Comparison of ENCODE assay signal across 1 cellular context in genomic region chr10:5412277-5412941, GRCh38.
TF ChIP-seq lines count a peak whose summit lies in the region.

A gene with protein sequence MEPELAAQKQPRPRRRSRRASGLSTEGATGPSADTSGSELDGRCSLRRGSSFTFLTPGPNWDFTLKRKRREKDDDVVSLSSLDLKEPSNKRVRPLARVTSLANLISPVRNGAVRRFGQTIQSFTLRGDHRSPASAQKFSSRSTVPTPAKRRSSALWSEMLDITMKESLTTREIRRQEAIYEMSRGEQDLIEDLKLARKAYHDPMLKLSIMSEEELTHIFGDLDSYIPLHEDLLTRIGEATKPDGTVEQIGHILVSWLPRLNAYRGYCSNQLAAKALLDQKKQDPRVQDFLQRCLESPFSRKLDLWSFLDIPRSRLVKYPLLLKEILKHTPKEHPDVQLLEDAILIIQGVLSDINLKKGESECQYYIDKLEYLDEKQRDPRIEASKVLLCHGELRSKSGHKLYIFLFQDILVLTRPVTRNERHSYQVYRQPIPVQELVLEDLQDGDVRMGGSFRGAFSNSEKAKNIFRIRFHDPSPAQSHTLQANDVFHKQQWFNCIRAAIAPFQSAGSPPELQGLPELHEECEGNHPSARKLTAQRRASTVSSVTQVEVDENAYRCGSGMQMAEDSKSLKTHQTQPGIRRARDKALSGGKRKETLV (plus strand): TSS chr10:5412557. CDS start chr10:5412693, 136 bp downstream.

TF ChIP-seq in HepG2, 621 proteins besides CTCF, POLR2A, EP300 and RAD21 (continued from another document and continues in another):
- TF ChIP-seq, protein P1, sequence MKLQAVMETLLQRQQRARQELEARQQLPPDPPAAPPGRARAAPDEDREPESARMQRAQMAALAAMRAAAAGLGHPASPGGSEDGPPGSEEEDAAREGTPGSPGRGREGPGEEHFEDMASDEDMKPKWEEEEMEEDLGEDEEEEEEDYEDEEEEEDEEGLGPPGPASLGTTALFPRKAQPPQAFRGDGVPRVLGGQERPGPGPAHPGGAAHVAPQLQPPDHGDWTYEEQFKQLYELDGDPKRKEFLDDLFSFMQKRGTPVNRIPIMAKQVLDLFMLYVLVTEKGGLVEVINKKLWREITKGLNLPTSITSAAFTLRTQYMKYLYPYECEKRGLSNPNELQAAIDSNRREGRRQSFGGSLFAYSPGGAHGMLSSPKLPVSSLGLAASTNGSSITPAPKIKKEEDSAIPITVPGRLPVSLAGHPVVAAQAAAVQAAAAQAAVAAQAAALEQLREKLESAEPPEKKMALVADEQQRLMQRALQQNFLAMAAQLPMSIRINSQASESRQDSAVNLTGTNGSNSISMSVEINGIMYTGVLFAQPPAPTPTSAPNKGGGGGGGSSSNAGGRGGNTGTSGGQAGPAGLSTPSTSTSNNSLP (IDR thresholded peaks at IDR 0.05; ENCODE audit: low read depth, low read length): no peak
- TF ChIP-seq ARNT (IDR thresholded peaks at IDR 0.05): no peak
- no peak for TF ChIP-seq AKAP8 (CRISPR knock-in tag; IDR thresholded peaks at IDR 0.05)
- TF ChIP-seq ZSCAN29 (CRISPR knock-in tag; conservative IDR thresholded peaks at IDR 0.05): 0 out of 2 replicates have a peak, but pooled peaks have one; percentile 35
- TF ChIP-seq, protein P2, sequence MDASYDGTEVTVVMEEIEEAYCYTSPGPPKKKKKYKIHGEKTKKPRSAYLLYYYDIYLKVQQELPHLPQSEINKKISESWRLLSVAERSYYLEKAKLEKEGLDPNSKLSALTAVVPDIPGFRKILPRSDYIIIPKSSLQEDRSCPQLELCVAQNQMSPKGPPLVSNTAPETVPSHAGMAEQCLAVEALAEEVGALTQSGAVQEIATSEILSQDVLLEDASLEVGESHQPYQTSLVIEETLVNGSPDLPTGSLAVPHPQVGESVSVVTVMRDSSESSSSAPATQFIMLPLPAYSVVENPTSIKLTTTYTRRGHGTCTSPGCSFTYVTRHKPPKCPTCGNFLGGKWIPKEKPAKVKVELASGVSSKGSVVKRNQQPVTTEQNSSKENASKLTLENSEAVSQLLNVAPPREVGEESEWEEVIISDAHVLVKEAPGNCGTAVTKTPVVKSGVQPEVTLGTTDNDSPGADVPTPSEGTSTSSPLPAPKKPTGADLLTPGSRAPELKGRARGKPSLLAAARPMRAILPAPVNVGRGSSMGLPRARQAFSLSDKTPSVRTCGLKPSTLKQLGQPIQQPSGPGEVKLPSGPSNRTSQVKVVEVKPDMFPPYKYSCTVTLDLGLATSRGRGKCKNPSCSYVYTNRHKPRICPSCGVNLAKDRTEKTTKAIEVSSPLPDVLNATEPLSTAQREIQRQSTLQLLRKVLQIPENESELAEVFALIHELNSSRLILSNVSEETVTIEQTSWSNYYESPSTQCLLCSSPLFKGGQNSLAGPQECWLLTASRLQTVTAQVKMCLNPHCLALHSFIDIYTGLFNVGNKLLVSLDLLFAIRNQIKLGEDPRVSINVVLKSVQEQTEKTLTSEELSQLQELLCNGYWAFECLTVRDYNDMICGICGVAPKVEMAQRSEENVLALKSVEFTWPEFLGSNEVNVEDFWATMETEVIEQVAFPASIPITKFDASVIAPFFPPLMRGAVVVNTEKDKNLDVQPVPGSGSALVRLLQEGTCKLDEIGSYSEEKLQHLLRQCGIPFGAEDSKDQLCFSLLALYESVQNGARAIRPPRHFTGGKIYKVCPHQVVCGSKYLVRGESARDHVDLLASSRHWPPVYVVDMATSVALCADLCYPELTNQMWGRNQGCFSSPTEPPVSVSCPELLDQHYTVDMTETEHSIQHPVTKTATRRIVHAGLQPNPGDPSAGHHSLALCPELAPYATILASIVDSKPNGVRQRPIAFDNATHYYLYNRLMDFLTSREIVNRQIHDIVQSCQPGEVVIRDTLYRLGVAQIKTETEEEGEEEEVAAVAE (CRISPR knock-in tag; IDR thresholded peaks at IDR 0.05; ENCODE audit: borderline replicate concordance): no peak
- no peak for TF ChIP-seq ZNF205 (CRISPR knock-in tag; IDR thresholded peaks at IDR 0.05)
- no peak for TF ChIP-seq ZBTB25 (CRISPR knock-in tag; IDR thresholded peaks at IDR 0.05)
- no peak for TF ChIP-seq LCORL (IDR thresholded peaks at IDR 0.05)
- 0 out of 2 replicates have a peak, but pooled peaks have one; percentile 37 for TF ChIP-seq LCORL (CRISPR knock-in tag; IDR thresholded peaks at IDR 0.05)
- TF ChIP-seq ZNF569 (CRISPR knock-in tag; IDR thresholded peaks at IDR 0.05; ENCODE audit: borderline replicate concordance): no peak
- TF ChIP-seq KAT2B (IDR thresholded peaks at IDR 0.05; ENCODE audit: borderline replicate concordance, low read depth, low read length): no peak
- TF ChIP-seq SP5 (CRISPR knock-in tag; IDR thresholded peaks at IDR 0.05; ENCODE audit: borderline replicate concordance, low read depth): peak; percentile 34; the same call in 1 of the 2 replicates
- TF ChIP-seq, protein P3, sequence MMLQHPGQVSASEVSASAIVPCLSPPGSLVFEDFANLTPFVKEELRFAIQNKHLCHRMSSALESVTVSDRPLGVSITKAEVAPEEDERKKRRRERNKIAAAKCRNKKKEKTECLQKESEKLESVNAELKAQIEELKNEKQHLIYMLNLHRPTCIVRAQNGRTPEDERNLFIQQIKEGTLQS (CRISPR knock-in tag; IDR thresholded peaks at IDR 0.05): peak; percentile 42; the same call in 1 of the 2 replicates
- no peak for TF ChIP-seq EZH2 (conservative IDR thresholded peaks at IDR 0.05; ENCODE audit: low read depth, low read length)
- no peak for TF ChIP-seq ZNF768 (CRISPR knock-in tag; IDR thresholded peaks at IDR 0.05)
- TF ChIP-seq SMAD9 (CRISPR knock-in tag; IDR thresholded peaks at IDR 0.05): no peak
- no peak for TF ChIP-seq MIXL1 (CRISPR knock-in tag; IDR thresholded peaks at IDR 0.05)
- TF ChIP-seq PITX1 (CRISPR knock-in tag; IDR thresholded peaks at IDR 0.05): no peak
- TF ChIP-seq TAF15 (IDR thresholded peaks at IDR 0.05; ENCODE audit: low read depth, low read length, poor library complexity, severe bottlenecking): no peak
- TF ChIP-seq, protein P4, sequence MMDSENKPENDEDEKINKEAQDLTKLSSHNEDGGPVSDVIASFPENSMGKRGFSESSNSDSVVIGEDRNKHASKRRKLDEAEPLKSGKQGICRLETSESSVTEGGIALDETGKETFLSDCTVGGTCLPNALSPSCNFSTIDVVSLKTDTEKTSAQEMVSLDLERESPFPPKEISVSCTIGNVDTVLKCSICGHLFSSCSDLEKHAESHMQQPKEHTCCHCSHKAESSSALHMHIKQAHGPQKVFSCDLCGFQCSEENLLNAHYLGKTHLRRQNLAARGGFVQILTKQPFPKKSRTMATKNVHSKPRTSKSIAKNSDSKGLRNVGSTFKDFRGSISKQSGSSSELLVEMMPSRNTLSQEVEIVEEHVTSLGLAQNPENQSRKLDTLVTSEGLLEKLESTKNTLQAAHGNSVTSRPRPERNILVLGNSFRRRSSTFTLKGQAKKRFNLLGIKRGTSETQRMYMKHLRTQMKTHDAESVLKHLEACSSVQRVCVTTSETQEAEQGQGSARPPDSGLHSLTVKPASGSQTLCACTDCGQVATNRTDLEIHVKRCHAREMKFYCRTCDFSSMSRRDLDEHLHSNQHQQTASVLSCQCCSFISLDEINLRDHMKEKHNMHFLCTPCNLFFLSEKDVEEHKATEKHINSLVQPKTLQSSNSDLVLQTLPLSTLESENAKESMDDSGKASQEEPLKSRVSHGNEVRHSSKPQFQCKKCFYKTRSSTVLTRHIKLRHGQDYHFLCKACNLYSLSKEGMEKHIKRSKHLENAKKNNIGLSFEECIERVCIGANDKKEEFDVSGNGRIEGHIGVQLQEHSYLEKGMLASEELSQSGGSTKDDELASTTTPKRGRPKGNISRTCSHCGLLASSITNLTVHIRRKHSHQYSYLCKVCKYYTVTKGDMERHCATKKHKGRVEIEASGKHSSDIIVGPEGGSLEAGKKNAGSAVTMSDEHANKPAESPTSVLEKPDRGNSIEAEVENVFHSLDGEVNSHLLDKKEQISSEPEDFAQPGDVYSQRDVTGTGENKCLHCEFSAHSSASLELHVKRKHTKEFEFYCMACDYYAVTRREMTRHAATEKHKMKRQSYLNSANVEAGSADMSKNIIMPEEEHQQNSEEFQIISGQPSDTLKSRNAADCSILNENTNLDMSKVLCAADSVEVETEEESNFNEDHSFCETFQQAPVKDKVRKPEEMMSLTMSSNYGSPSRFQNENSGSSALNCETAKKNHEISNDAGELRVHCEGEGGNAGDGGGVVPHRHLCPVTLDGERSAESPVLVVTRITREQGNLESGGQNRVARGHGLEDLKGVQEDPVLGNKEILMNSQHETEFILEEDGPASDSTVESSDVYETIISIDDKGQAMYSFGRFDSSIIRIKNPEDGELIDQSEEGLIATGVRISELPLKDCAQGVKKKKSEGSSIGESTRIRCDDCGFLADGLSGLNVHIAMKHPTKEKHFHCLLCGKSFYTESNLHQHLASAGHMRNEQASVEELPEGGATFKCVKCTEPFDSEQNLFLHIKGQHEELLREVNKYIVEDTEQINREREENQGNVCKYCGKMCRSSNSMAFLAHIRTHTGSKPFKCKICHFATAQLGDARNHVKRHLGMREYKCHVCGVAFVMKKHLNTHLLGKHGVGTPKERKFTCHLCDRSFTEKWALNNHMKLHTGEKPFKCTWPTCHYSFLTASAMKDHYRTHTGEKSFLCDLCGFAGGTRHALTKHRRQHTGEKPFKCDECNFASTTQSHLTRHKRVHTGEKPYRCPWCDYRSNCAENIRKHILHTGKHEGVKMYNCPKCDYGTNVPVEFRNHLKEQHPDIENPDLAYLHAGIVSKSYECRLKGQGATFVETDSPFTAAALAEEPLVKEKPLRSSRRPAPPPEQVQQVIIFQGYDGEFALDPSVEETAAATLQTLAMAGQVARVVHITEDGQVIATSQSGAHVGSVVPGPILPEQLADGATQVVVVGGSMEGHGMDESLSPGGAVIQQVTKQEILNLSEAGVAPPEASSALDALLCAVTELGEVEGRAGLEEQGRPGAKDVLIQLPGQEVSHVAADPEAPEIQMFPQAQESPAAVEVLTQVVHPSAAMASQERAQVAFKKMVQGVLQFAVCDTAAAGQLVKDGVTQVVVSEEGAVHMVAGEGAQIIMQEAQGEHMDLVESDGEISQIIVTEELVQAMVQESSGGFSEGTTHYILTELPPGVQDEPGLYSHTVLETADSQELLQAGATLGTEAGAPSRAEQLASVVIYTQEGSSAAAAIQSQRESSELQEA (CRISPR knock-in tag; IDR thresholded peaks at IDR 0.05; ENCODE audit: not compliant biosample characterization): no peak
- no peak for TF ChIP-seq ZNF44 (CRISPR knock-in tag; IDR thresholded peaks at IDR 0.05)
- no peak for TF ChIP-seq RBAK (CRISPR knock-in tag; IDR thresholded peaks at IDR 0.05)
- peak; percentile 93; the same call in 1 of the 3 replicates for TF ChIP-seq MXI1 (IDR thresholded peaks at IDR 0.05; ENCODE audit: borderline replicate concordance, low read depth, low read length)
- no peak for TF ChIP-seq NR2C2 (CRISPR knock-in tag; IDR thresholded peaks at IDR 0.05; ENCODE audit: borderline replicate concordance)
- no peak for TF ChIP-seq MTF2 (CRISPR knock-in tag; IDR thresholded peaks at IDR 0.05; ENCODE audit: borderline replicate concordance)
- no peak; the same call in 1 of the 2 replicates for TF ChIP-seq FOXO1 (CRISPR knock-in tag; IDR thresholded peaks at IDR 0.05)
- TF ChIP-seq TBP (CRISPR knock-in tag; IDR thresholded peaks at IDR 0.05): no peak
- TF ChIP-seq DPF2 (CRISPR knock-in tag; IDR thresholded peaks at IDR 0.05; ENCODE audit: borderline replicate concordance, low read depth): no peak
- no peak for TF ChIP-seq REXO4 (CRISPR knock-in tag; IDR thresholded peaks at IDR 0.05; ENCODE audit: borderline replicate concordance)
- TF ChIP-seq ZBTB1 (CRISPR knock-in tag; IDR thresholded peaks at IDR 0.05; ENCODE audit: borderline replicate concordance): no peak
- TF ChIP-seq CHD4 (IDR thresholded peaks at IDR 0.05; ENCODE audit: borderline replicate concordance, low read length): no peak
- TF ChIP-seq ZNF225 (CRISPR knock-in tag; IDR thresholded peaks at IDR 0.05): peak; percentile 66; the same call in 1 of the 2 replicates
- peak; percentile 71; the same call in 1 of the 2 replicates for TF ChIP-seq KDM3A (CRISPR knock-in tag; IDR thresholded peaks at IDR 0.05; ENCODE audit: low read depth)
- TF ChIP-seq SOX13 (IDR thresholded peaks at IDR 0.05): no peak
- 0 out of 4 replicates have a peak, but pooled peaks of 1 of the 2 experiments have one; percentile 7 for TF ChIP-seq SOX13 (CRISPR knock-in tag; conservative IDR thresholded peaks at IDR 0.05 in 1 of 2, IDR thresholded peaks at IDR 0.05 in 1 of 2)
- TF ChIP-seq UBTF (CRISPR knock-in tag; IDR thresholded peaks at IDR 0.05): peak; percentile 57
- TF ChIP-seq, protein P5, sequence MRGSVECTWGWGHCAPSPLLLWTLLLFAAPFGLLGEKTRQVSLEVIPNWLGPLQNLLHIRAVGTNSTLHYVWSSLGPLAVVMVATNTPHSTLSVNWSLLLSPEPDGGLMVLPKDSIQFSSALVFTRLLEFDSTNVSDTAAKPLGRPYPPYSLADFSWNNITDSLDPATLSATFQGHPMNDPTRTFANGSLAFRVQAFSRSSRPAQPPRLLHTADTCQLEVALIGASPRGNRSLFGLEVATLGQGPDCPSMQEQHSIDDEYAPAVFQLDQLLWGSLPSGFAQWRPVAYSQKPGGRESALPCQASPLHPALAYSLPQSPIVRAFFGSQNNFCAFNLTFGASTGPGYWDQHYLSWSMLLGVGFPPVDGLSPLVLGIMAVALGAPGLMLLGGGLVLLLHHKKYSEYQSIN (CRISPR knock-in tag; IDR thresholded peaks at IDR 0.05; ENCODE audit: borderline replicate concordance): no peak
- TF ChIP-seq RNF2 (conservative IDR thresholded peaks at IDR 0.05; ENCODE audit: low read depth): no peak
- TF ChIP-seq ZNF256 (CRISPR knock-in tag; conservative IDR thresholded peaks at IDR 0.05): no peak
- no peak for TF ChIP-seq ZNF543 (CRISPR knock-in tag; IDR thresholded peaks at IDR 0.05)
